In genomic region chr1:224434447-224435317, GRCh38 we compare ENCODE assay signal across 1 cellular context.
TF ChIP-seq lines count a peak whose summit lies in the region.

TSS of gene WDR26 (minus strand) at chr1:224434797.

TF ChIP-seq in K562, 482 proteins besides CTCF, POLR2A, EP300 and RAD21 (continued from another document and continues in another):
- TF ChIP-seq, protein P1, sequence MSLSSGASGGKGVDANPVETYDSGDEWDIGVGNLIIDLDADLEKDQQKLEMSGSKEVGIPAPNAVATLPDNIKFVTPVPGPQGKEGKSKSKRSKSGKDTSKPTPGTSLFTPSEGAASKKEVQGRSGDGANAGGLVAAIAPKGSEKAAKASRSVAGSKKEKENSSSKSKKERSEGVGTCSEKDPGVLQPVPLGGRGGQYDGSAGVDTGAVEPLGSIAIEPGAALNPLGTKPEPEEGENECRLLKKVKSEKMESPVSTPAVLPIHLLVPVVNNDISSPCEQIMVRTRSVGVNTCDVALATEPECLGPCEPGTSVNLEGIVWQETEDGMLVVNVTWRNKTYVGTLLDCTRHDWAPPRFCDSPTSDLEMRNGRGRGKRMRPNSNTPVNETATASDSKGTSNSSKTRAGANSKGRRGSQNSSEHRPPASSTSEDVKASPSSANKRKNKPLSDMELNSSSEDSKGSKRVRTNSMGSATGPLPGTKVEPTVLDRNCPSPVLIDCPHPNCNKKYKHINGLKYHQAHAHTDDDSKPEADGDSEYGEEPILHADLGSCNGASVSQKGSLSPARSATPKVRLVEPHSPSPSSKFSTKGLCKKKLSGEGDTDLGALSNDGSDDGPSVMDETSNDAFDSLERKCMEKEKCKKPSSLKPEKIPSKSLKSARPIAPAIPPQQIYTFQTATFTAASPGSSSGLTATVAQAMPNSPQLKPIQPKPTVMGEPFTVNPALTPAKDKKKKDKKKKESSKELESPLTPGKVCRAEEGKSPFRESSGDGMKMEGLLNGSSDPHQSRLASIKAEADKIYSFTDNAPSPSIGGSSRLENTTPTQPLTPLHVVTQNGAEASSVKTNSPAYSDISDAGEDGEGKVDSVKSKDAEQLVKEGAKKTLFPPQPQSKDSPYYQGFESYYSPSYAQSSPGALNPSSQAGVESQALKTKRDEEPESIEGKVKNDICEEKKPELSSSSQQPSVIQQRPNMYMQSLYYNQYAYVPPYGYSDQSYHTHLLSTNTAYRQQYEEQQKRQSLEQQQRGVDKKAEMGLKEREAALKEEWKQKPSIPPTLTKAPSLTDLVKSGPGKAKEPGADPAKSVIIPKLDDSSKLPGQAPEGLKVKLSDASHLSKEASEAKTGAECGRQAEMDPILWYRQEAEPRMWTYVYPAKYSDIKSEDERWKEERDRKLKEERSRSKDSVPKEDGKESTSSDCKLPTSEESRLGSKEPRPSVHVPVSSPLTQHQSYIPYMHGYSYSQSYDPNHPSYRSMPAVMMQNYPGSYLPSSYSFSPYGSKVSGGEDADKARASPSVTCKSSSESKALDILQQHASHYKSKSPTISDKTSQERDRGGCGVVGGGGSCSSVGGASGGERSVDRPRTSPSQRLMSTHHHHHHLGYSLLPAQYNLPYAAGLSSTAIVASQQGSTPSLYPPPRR (CRISPR knock-in tag; IDR thresholded peaks at IDR 0.05; ENCODE audit: borderline replicate concordance): peak; percentile 59; the same call in 1 of the 2 replicates
- TF ChIP-seq EP400 (IDR thresholded peaks at IDR 0.05) (peak; percentile 96), NR2C2 (CRISPR knock-in tag; IDR thresholded peaks at IDR 0.05) (no peak), NR2C2 (tag; IDR thresholded peaks at IDR 0.05) (peak; percentile 76), ZNF384 (IDR thresholded peaks at IDR 0.05; ENCODE audit: low read depth, low read length) (no peak), TAF7 (tag; IDR thresholded peaks at IDR 0.05) (peak; percentile 73), ZNF668 (CRISPR knock-in tag; IDR thresholded peaks at IDR 0.05) (0 out of 2 replicates have a peak, but pooled peaks have one; percentile 11), GABPA (tag; conservative IDR thresholded peaks at IDR 0.05; ENCODE audit: low read depth) (peak; percentile 98), TCF7 (IDR thresholded peaks at IDR 0.05; ENCODE audit: borderline replicate concordance) (no peak), TFAM (CRISPR knock-in tag; conservative IDR thresholded peaks at IDR 0.05) (no peak), ETS2 (tag; IDR thresholded peaks at IDR 0.05; ENCODE audit: borderline replicate concordance, poor library complexity, severe bottlenecking) (no peak), SLC30A9 (CRISPR knock-in tag; IDR thresholded peaks at IDR 0.05) (no peak), RBFOX2 (IDR thresholded peaks at IDR 0.05; ENCODE audit: low read depth, low read length) (peak; percentile 89), ZNF644 (tag; IDR thresholded peaks at IDR 0.05; ENCODE audit: low read depth) (0 out of 2 replicates have a peak, but pooled peaks have one; percentile 10), JUND (IDR thresholded peaks at IDR 0.05; ENCODE audit: borderline replicate concordance, low read depth, low read length) (peak; percentile 63), JUND (tag; IDR thresholded peaks at IDR 0.05; ENCODE audit: borderline replicate concordance, low read depth, low read length) (no peak; the same call in 1 of the 3 replicates), MXI1 (IDR thresholded peaks at IDR 0.05; ENCODE audit: low read depth, low read length) (peak; percentile 80), ZNF395 (CRISPR knock-in tag; IDR thresholded peaks at IDR 0.05) (peak; percentile 46; the same call in 1 of the 2 replicates), KAT7 (CRISPR knock-in tag; IDR thresholded peaks at IDR 0.05; ENCODE audit: borderline replicate concordance) (peak; percentile 91; the same call in 1 of the 2 replicates), DMBX1 (CRISPR knock-in tag; IDR thresholded peaks at IDR 0.05; ENCODE audit: borderline replicate concordance) (peak; percentile 60; the same call in 1 of the 2 replicates), SMARCA5 (IDR thresholded peaks at IDR 0.05) (peak; percentile 29; the same call in 1 of the 2 replicates), ZBTB34 (CRISPR knock-in tag; IDR thresholded peaks at IDR 0.05) (no peak), EGR1 (conservative IDR thresholded peaks at IDR 0.05) (0 out of 2 replicates have a peak, but pooled peaks have one; percentile 9), FUS (optimal IDR thresholded peaks at IDR 0.05; ENCODE audit: low read depth, low read length) (no peak), POLR2AphosphoS5 (IDR thresholded peaks at IDR 0.05; ENCODE audit: control insufficient read depth, insufficient read depth, low read depth, low read length) (peak; percentile 92), HDAC3 (IDR thresholded peaks at IDR 0.05; ENCODE audit: borderline replicate concordance, partially characterized antibody) (no peak), ESRRA (IDR thresholded peaks at IDR 0.05; ENCODE audit: borderline replicate concordance, low read depth) (peak; percentile 21; the same call in 1 of the 2 replicates), FOXP4 (CRISPR knock-in tag; IDR thresholded peaks at IDR 0.05; ENCODE audit: borderline replicate concordance) (peak; percentile 87; the same call in 1 of the 2 replicates), HDGF (IDR thresholded peaks at IDR 0.05) (0 out of 2 replicates have a peak, but pooled peaks have one; percentile 50), CHD1 (IDR thresholded peaks at IDR 0.05; ENCODE audit: low read length) (peak; percentile 75), KDM1A (IDR thresholded peaks at IDR 0.05) (no peak), NFIC (IDR thresholded peaks at IDR 0.05) (peak; percentile 51; the same call in 1 of the 2 replicates), ZZZ3 (IDR thresholded peaks at IDR 0.05) (0 out of 2 replicates have a peak, but pooled peaks have one; percentile 67), MAZ (CRISPR knock-in tag; conservative IDR thresholded peaks at IDR 0.05 in 1 of 2, IDR thresholded peaks at IDR 0.05 in 1 of 2) (peak; percentile 75 to 90; a peak in 3 of 4 replicates), ZBTB43 (CRISPR knock-in tag; IDR thresholded peaks at IDR 0.05) (peak; percentile 65; the same call in 1 of the 2 replicates), CREB1 (IDR thresholded peaks at IDR 0.05) (peak; percentile 81), CREB1 (CRISPR knock-in tag; IDR thresholded peaks at IDR 0.05) (peak; percentile 71)
- TF ChIP-seq, protein P2, sequence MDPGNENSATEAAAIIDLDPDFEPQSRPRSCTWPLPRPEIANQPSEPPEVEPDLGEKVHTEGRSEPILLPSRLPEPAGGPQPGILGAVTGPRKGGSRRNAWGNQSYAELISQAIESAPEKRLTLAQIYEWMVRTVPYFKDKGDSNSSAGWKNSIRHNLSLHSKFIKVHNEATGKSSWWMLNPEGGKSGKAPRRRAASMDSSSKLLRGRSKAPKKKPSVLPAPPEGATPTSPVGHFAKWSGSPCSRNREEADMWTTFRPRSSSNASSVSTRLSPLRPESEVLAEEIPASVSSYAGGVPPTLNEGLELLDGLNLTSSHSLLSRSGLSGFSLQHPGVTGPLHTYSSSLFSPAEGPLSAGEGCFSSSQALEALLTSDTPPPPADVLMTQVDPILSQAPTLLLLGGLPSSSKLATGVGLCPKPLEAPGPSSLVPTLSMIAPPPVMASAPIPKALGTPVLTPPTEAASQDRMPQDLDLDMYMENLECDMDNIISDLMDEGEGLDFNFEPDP (CRISPR knock-in tag; IDR thresholded peaks at IDR 0.05): peak; percentile 76; the same call in 1 of the 2 replicates
- TF ChIP-seq, protein P3, sequence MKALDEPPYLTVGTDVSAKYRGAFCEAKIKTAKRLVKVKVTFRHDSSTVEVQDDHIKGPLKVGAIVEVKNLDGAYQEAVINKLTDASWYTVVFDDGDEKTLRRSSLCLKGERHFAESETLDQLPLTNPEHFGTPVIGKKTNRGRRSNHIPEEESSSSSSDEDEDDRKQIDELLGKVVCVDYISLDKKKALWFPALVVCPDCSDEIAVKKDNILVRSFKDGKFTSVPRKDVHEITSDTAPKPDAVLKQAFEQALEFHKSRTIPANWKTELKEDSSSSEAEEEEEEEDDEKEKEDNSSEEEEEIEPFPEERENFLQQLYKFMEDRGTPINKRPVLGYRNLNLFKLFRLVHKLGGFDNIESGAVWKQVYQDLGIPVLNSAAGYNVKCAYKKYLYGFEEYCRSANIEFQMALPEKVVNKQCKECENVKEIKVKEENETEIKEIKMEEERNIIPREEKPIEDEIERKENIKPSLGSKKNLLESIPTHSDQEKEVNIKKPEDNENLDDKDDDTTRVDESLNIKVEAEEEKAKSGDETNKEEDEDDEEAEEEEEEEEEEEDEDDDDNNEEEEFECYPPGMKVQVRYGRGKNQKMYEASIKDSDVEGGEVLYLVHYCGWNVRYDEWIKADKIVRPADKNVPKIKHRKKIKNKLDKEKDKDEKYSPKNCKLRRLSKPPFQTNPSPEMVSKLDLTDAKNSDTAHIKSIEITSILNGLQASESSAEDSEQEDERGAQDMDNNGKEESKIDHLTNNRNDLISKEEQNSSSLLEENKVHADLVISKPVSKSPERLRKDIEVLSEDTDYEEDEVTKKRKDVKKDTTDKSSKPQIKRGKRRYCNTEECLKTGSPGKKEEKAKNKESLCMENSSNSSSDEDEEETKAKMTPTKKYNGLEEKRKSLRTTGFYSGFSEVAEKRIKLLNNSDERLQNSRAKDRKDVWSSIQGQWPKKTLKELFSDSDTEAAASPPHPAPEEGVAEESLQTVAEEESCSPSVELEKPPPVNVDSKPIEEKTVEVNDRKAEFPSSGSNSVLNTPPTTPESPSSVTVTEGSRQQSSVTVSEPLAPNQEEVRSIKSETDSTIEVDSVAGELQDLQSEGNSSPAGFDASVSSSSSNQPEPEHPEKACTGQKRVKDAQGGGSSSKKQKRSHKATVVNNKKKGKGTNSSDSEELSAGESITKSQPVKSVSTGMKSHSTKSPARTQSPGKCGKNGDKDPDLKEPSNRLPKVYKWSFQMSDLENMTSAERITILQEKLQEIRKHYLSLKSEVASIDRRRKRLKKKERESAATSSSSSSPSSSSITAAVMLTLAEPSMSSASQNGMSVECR (CRISPR knock-in tag; IDR thresholded peaks at IDR 0.05): peak; percentile 97
- TF ChIP-seq, protein P4, sequence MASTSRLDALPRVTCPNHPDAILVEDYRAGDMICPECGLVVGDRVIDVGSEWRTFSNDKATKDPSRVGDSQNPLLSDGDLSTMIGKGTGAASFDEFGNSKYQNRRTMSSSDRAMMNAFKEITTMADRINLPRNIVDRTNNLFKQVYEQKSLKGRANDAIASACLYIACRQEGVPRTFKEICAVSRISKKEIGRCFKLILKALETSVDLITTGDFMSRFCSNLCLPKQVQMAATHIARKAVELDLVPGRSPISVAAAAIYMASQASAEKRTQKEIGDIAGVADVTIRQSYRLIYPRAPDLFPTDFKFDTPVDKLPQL (IDR thresholded peaks at IDR 0.05; ENCODE audit: extremely low read depth, insufficient read length): no peak
- TF ChIP-seq, protein P5, sequence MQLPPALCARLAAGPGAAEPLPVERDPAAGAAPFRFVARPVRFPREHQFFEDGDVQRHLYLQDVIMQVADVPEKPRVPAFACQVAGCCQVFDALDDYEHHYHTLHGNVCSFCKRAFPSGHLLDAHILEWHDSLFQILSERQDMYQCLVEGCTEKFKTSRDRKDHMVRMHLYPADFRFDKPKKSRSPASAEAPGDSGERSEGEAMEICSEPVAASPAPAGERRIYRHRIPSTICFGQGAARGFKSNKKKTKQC (CRISPR knock-in tag; IDR thresholded peaks at IDR 0.05): peak; percentile 82
